Comparison of ENCODE assay signal across 8 cellular contexts in genomic region chr5:94901071-94901979, GRCh38.
A peak's percentile ranks its signal among the peaks of the same experiment; 100 is the strongest.
DNase-seq lines count a peak whose midpoint lies in the region; ATAC-seq, FAIRE-seq and TF ChIP-seq lines count a peak whose summit lies in the region.

No MANE protein-coding gene starts in this region.

- H3K9ac ChIP-seq in mammary epithelial cell (ENCODE audit: insufficient read depth, low read length), result peak overlapping the region; percentile 68

- no peaks in the 10 kb centered on the region for H3K79me2 ChIP-seq in mammary epithelial cell (ENCODE audit: insufficient read depth, low read length)

- 31% methylated on average over 8 of the region's 8 CpGs for WGBS in A549 (ENCODE audit: missing lambda C conversion rate)
- 43% methylated on average over 6 of the region's 8 CpGs for WGBS in mammary epithelial cell (ENCODE audit: low coverage, missing lambda C conversion rate)

- dilution Hi-C loops in mammary epithelial cell (cut with HindIII; ENCODE audit: low sequenced_read_pairs), result no loop called here

- no peaks in the 10 kb centered on the region for H4K20me1 ChIP-seq in mammary epithelial cell (ENCODE audit: insufficient read depth, low read length)

- CTCF ChIA-PET in A549 (lab: Yijun Ruan, JAX) (no interaction called here), mammary epithelial cell (lab: Charles Lee; ENCODE audit: low non-redundant PET) (no interaction called here)

- H3K4me1 ChIP-seq in A549 (peaks cover 12% of the 10 kb centered on the region; the same call in 2 of the 3 replicates), mammary epithelial cell (ENCODE audit: insufficient read depth, low read length) (peaks cover 14% of the 10 kb centered on the region)

- TF ChIP-seq EP300 in A549 (IDR thresholded peaks at IDR 0.05), result no peak

- peak; percentile 36 to 78; a peak in 3 of 6 replicates for ATAC-seq in A549
- ATAC-seq in GM19395 (IDR thresholded peaks at IDR 0.05; ENCODE audit: unreplicated experiment), result peak; percentile 94
- ATAC-seq in HG03135 (IDR thresholded peaks at IDR 0.05; ENCODE audit: unreplicated experiment), result peak; percentile 83

- H3K27me3 ChIP-seq in mammary epithelial cell (ENCODE audit: insufficient read depth, low read length), result no peaks in the 10 kb centered on the region

- BruUV-seq in mammary epithelial cell (replicated peaks; lab: Mats Ljungman, UMichigan), result TSS peak; percentile 25

- POLR2A ChIA-PET in A549 (lab: Yijun Ruan, JAX), result no interaction called here

- no peak for TF ChIP-seq POLR2A in A549 (IDR thresholded peaks at IDR 0.05; ENCODE audit: low read length)

- intact Hi-C loops in mammary epithelial cell (cut with micrococcal nuclease), result loop anchor here (10.0 kb wide), 2 partner anchors 167 to 287 kb away; partner anchors contain the start of genes KIAA0825 and SLF1
- intact Hi-C loops in posterior vena cava (cut with DNase I), result no loop called here

- H3K4me3 ChIP-seq in A549, result no peak overlapping the region
- H3K4me3 ChIP-seq in mammary epithelial cell (replicated peaks in 1 of 3; ENCODE audit: insufficient read depth in 1 of 3, low read depth in 2 of 3, low read length in 3 of 3), result peak overlapping the region in 2 of 3 experiments; percentile 12 to 13

- H2AFZ ChIP-seq in mammary epithelial cell (ENCODE audit: low read depth, low read length), result peak overlapping the region; percentile 81

- TF ChIP-seq CTCF in A549 (IDR thresholded peaks at IDR 0.05) (no peak), mammary epithelial cell (conservative IDR thresholded peaks at IDR 0.05 in 1 of 2, IDR thresholded peaks at IDR 0.05 in 1 of 2; ENCODE audit: extremely low read depth in 1 of 2, insufficient read depth in 1 of 2, low read depth in 1 of 2, low read length in 2 of 2) (no peak)

- H3K36me3 ChIP-seq in mammary epithelial cell (ENCODE audit: insufficient read depth, low read length), result no peaks in the 10 kb centered on the region

- H3K4me2 ChIP-seq in A549 (peak overlapping the region; percentile 33), mammary epithelial cell (ENCODE audit: insufficient read depth, low read depth, low read length) (peak overlapping the region; percentile 75)

- H3K27ac ChIP-seq in A549, result peak overlapping the region; percentile 3 to 38; a peak in 2 of 6 replicates
- H3K27ac ChIP-seq in mammary epithelial cell (ENCODE audit: insufficient read depth, low read depth, low read length), result peak overlapping the region; percentile 87

- no peak for TF ChIP-seq RAD21 in A549 (conservative IDR thresholded peaks at IDR 0.05 in 1 of 2, IDR thresholded peaks at IDR 0.05 in 1 of 2)

- H3K9me3 ChIP-seq in A549 (no peaks in the 10 kb centered on the region), mammary epithelial cell (replicated peaks; ENCODE audit: insufficient read depth, low read length) (no peaks in the 10 kb centered on the region)

- DNase-seq in A549 (ENCODE audit: low read depth in 1 of 2, low spot score in 1 of 2) (peak in 1 of 2 experiments; percentile 15), mammary epithelial cell (peak; percentile 75), posterior vena cava (ENCODE audit: low spot score) (no peak), G401 (ENCODE audit: low spot score) (no peak), NCI-H2171 (lab: John Stamatoyannopoulos, UW) (no peak), SKM-1 treated with dmso at 0.1 percent for 144 hours (lab: John Stamatoyannopoulos, UW; ENCODE audit: unreplicated experiment) (no peak)

- in situ Hi-C loops in mammary epithelial cell (cut with MboI; ENCODE audit: low sequenced_read_pairs in 2 of 2), result no loop called here
- in situ Hi-C loops in G401 (cut with HindIII; ENCODE audit: low sequenced_read_pairs), result no loop called here

- no peak for FAIRE-seq in A549 (lab: Jason Lieb, UNC)

TF ChIP-seq in A549, 52 proteins besides CTCF, POLR2A, EP300 and RAD21:
- TF ChIP-seq FOXS1 (CRISPR knock-in tag; IDR thresholded peaks at IDR 0.05) (no peak), CBX8 (IDR thresholded peaks at IDR 0.05) (no peak), FOSL2 (IDR thresholded peaks at IDR 0.05) (0 out of 2 replicates have a peak, but pooled peaks have one; percentile 25), FOSL2 (CRISPR knock-in tag; IDR thresholded peaks at IDR 0.05) (peak; percentile 56)
TF ChIP-seq in A549: peak in this region for 1.
